ENCODE assay signal across 1 cellular context in the genomic region with DNA sequence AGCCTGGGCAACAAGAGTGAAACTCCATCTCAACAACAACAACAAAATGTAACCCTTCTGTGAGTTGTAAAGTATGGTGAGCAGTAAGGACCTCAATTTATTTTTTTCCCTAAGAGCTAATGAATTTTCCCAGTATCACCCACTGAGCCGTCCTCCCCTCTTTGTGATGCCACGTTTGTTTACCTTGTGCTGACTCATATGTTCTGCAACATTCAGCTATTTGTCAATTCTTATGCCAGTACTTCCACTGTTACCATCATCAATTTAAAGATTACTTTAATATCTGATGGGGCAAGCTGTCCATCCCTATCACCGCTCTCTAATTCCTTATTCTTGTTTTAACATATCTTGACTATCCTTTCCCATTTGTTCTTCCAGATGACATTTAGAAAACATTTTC.
TF ChIP-seq lines count a peak whose summit lies in the region.

No MANE protein-coding gene starts in this region.

TF ChIP-seq in HepG2, 621 proteins besides CTCF, POLR2A, EP300 and RAD21 (continued from another document):
- TF ChIP-seq, protein P1, sequence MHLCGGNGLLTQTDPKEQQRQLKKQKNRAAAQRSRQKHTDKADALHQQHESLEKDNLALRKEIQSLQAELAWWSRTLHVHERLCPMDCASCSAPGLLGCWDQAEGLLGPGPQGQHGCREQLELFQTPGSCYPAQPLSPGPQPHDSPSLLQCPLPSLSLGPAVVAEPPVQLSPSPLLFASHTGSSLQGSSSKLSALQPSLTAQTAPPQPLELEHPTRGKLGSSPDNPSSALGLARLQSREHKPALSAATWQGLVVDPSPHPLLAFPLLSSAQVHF (CRISPR knock-in tag; IDR thresholded peaks at IDR 0.05), result no peak
- TF ChIP-seq HDAC6 (IDR thresholded peaks at IDR 0.05; ENCODE audit: low read depth, low read length), result no peak
- TF ChIP-seq, protein P2, sequence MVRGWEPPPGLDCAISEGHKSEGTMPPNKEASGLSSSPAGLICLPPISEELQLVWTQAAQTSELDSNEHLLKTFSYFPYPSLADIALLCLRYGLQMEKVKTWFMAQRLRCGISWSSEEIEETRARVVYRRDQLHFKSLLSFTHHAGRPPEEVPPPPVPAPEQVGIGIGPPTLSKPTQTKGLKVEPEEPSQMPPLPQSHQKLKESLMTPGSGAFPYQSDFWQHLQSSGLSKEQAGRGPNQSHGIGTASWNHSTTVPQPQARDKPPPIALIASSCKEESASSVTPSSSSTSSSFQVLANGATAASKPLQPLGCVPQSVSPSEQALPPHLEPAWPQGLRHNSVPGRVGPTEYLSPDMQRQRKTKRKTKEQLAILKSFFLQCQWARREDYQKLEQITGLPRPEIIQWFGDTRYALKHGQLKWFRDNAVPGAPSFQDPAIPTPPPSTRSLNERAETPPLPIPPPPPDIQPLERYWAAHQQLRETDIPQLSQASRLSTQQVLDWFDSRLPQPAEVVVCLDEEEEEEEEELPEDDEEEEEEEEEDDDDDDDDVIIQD (CRISPR knock-in tag; IDR thresholded peaks at IDR 0.05; ENCODE audit: low read depth), result peak; percentile 83; the same call in 1 of the 2 replicates
- TF ChIP-seq SAP130 (CRISPR knock-in tag; IDR thresholded peaks at IDR 0.05; ENCODE audit: low read depth), result peak; percentile 28; the same call in 1 of the 2 replicates
- TF ChIP-seq SP2 (CRISPR knock-in tag; IDR thresholded peaks at IDR 0.05), result no peak
- TF ChIP-seq GATAD1 (CRISPR knock-in tag; IDR thresholded peaks at IDR 0.05), result no peak
- TF ChIP-seq SUZ12 (IDR thresholded peaks at IDR 0.05; ENCODE audit: low read depth, low read length), result no peak
- TF ChIP-seq, protein P3, sequence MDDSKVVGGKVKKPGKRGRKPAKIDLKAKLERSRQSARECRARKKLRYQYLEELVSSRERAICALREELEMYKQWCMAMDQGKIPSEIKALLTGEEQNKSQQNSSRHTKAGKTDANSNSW (CRISPR knock-in tag; IDR thresholded peaks at IDR 0.05; ENCODE audit: borderline replicate concordance), result no peak
- TF ChIP-seq, protein P4, sequence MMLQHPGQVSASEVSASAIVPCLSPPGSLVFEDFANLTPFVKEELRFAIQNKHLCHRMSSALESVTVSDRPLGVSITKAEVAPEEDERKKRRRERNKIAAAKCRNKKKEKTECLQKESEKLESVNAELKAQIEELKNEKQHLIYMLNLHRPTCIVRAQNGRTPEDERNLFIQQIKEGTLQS (CRISPR knock-in tag; IDR thresholded peaks at IDR 0.05), result peak; percentile 93
- no peak for TF ChIP-seq TRIM22 (IDR thresholded peaks at IDR 0.05)
- TF ChIP-seq AGO2 (optimal IDR thresholded peaks at IDR 0.05; ENCODE audit: low read depth, low read length), result no peak
- TF ChIP-seq ZNF629 (CRISPR knock-in tag; conservative IDR thresholded peaks at IDR 0.05), result no peak
- TF ChIP-seq XBP1 (CRISPR knock-in tag; IDR thresholded peaks at IDR 0.05), result no peak
- TF ChIP-seq ZNF18 (CRISPR knock-in tag; IDR thresholded peaks at IDR 0.05; ENCODE audit: insufficient replicate concordance), result no peak
- no peak for TF ChIP-seq GMEB1 (CRISPR knock-in tag; IDR thresholded peaks at IDR 0.05; ENCODE audit: borderline replicate concordance)
- no peak for TF ChIP-seq CC2D1A (CRISPR knock-in tag; IDR thresholded peaks at IDR 0.05)
- peak; percentile 50 for TF ChIP-seq CEBPG (CRISPR knock-in tag; IDR thresholded peaks at IDR 0.05)
- no peak for TF ChIP-seq ZNF496 (CRISPR knock-in tag; IDR thresholded peaks at IDR 0.05; ENCODE audit: insufficient replicate concordance)
- no peak for TF ChIP-seq HNRNPH1 (optimal IDR thresholded peaks at IDR 0.05; ENCODE audit: low read depth, low read length)
- TF ChIP-seq FOXA1 (IDR thresholded peaks at IDR 0.05), result 0 out of 2 replicates have a peak, but pooled peaks have one; percentile 16
- peak; percentile 83 for TF ChIP-seq FOXA1 (CRISPR knock-in tag; IDR thresholded peaks at IDR 0.05)
- no peak for TF ChIP-seq MBD4 (IDR thresholded peaks at IDR 0.05; ENCODE audit: borderline replicate concordance, low read length)
- no peak for TF ChIP-seq ATM (IDR thresholded peaks at IDR 0.05; ENCODE audit: borderline replicate concordance)
- no peak for TF ChIP-seq ZNF557 (CRISPR knock-in tag; IDR thresholded peaks at IDR 0.05)
- TF ChIP-seq ZNF563 (CRISPR knock-in tag; IDR thresholded peaks at IDR 0.05), result no peak
- TF ChIP-seq TCF12 (IDR thresholded peaks at IDR 0.05), result no peak
- no peak for TF ChIP-seq TCF12 (CRISPR knock-in tag; IDR thresholded peaks at IDR 0.05)
- no peak for TF ChIP-seq ZNF101 (CRISPR knock-in tag; IDR thresholded peaks at IDR 0.05; ENCODE audit: borderline replicate concordance, low read depth)
- no peak for TF ChIP-seq SNAI1 (CRISPR knock-in tag; IDR thresholded peaks at IDR 0.05; ENCODE audit: borderline replicate concordance)
- TF ChIP-seq SNRNP70 (IDR thresholded peaks at IDR 0.05; ENCODE audit: low read depth, low read length), result no peak
- TF ChIP-seq MLLT10 (CRISPR knock-in tag; IDR thresholded peaks at IDR 0.05), result no peak
